10 cellular contexts compared by ENCODE assay signal in the genomic region with DNA sequence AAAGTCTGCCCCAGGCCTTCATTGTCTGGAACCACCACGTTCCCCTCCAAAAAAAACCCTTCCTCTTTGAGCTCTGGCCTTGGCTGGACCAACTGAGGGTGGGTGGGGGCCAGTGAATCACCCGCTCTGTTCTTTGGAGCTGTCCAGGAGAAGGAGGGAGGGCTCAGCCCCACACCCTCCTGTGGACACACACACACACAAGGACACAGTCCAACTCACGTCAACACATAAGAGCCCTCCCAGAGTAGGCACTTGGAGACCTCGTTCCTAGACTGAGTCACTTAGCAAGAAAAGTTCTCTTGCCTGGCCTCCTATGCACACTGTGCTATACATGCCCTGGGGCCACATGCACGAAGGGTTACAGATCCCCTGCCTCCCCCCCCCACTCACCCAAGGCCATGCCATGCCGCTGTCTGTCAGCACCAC. TPM values are rescaled to one million over a fixed set of nuclear protein-coding genes. Genes with fewer than 3 reads are reported as not detected.
DNase-seq lines count a peak whose midpoint lies in the region; ATAC-seq and TF ChIP-seq lines count a peak whose summit lies in the region.
"Had no signal": no experiment of that assay in that cellular context is flagged by ENCODE, and none has a peak within 500 bp of the region (broad histone marks: within the 10 kb centered on the region; RNA-seq: fewer than 3 reads in every experiment).

No MANE protein-coding gene starts in this region.

- peak overlapping the region in 3 of 4 donors; percentile 63 to 84 (median 83) for H3K27ac ChIP-seq in gastroesophageal sphincter
- peak overlapping the region; percentile 32 for H3K27ac ChIP-seq in psoas muscle

- peaks cover 0 to 41% (median 4%) of the 10 kb centered on the region in 3 donors for H3K4me1 ChIP-seq in gastroesophageal sphincter
- H3K4me1 ChIP-seq in psoas muscle, result peaks cover 31% of the 10 kb centered on the region

- intact Hi-C loops in psoas muscle (cut with DNase I), result no loop called here

- peaks cover 5% of the 10 kb centered on the region for H3K4me1 Mint-ChIP-seq in activated T-helper 17 cell treated with anti-CD3 and anti-CD28 coated beads, Interleukin-2, amount 50 U/mL, for 72 hours

- H3K4me3 Mint-ChIP-seq in activated T-helper 17 cell treated with anti-CD3 and anti-CD28 coated beads, Interleukin-2, amount 50 U/mL, for 72 hours, result no peak overlapping the region

- CTCF ChIA-PET in GM10248 (lab: Yijun Ruan, JAX), result interaction anchor here (2.1 kb wide), 1 partner anchor 10 kb away, joined by 5 read pairs; no protein-coding TSS in a partner anchor

- peaks cover 21% of the 10 kb centered on the region for H3K27me3 ChIP-seq in gastroesophageal sphincter
- no peaks in the 10 kb centered on the region for H3K27me3 ChIP-seq in psoas muscle (ENCODE audit: insufficient read depth in 3 of 3, low read length in 2 of 3)

- H3K36me3 ChIP-seq in gastroesophageal sphincter, result no peaks in the 10 kb centered on the region
- H3K36me3 ChIP-seq in psoas muscle (ENCODE audit: insufficient read depth in 1 of 2, low read depth in 1 of 2), result no peaks in the 10 kb centered on the region

- TF ChIP-seq CTCF in AG10803 (conservative IDR thresholded peaks at IDR 0.05; ENCODE audit: low read length), result no peak
- TF ChIP-seq CTCF in gastroesophageal sphincter (IDR thresholded peaks at IDR 0.05), result no peak
- TF ChIP-seq CTCF in psoas muscle (IDR thresholded peaks at IDR 0.05), result no peak
- TF ChIP-seq CTCF in GM10248 (IDR thresholded peaks at IDR 0.05; ENCODE audit: control extremely low read depth, extremely low read depth, low read depth, missing control alignments), result no peak

- peaks cover 16% of the 10 kb centered on the region for H3K27me3 Mint-ChIP-seq in activated T-helper 17 cell treated with anti-CD3 and anti-CD28 coated beads, Interleukin-2, amount 50 U/mL, for 72 hours

- H3K36me3 Mint-ChIP-seq in activated T-helper 17 cell treated with anti-CD3 and anti-CD28 coated beads, Interleukin-2, amount 50 U/mL, for 72 hours (ENCODE audit: low read depth), result no peaks in the 10 kb centered on the region

- H3K9me3 Mint-ChIP-seq in activated T-helper 17 cell treated with anti-CD3 and anti-CD28 coated beads, Interleukin-2, amount 50 U/mL, for 72 hours, result no peaks in the 10 kb centered on the region

- no peak for TF ChIP-seq EP300 in gastroesophageal sphincter (IDR thresholded peaks at IDR 0.05)

- WGBS in gastroesophageal sphincter (ENCODE audit: low coverage in 1 of 2), 2 donors, result 49 to 100% methylated on average over 2 to 3 of the region's 6 CpGs
- WGBS in psoas muscle, 3 donors, result 33 to 79% (median 37%) methylated on average over 6 of the region's 6 CpGs

- POLR2A ChIA-PET in GM10248 (lab: Yijun Ruan, JAX), result no interaction called here

- no peak overlapping the region for H3K27ac Mint-ChIP-seq in activated T-helper 17 cell treated with anti-CD3 and anti-CD28 coated beads, Interleukin-2, amount 50 U/mL, for 72 hours

- no peak for TF ChIP-seq POLR2A in gastroesophageal sphincter (IDR thresholded peaks at IDR 0.05)

- ATAC-seq in activated T-helper 17 cell treated with anti-CD3 and anti-CD28 coated beads, Interleukin-2, amount 50 U/mL, for 72 hours (replicated peaks), result peak; percentile 25
- ATAC-seq in gastroesophageal sphincter, result peak; percentile 87
- ATAC-seq in psoas muscle, result peak; percentile 74 to 89 (median 86)
- ATAC-seq in HG02798 (IDR thresholded peaks at IDR 0.05; ENCODE audit: poor library complexity, unreplicated experiment), result no peak
- ATAC-seq in HG02759 (IDR thresholded peaks at IDR 0.05; ENCODE audit: unreplicated experiment), result no peak

- H3K4me3 ChIP-seq in AG10803 (ENCODE audit: low read length) (peak overlapping the region; percentile 9; the same call in 1 of the 2 replicates), gastroesophageal sphincter (no peak overlapping the region), psoas muscle (no peak overlapping the region)

- H3K9me3 ChIP-seq in gastroesophageal sphincter (no peaks in the 10 kb centered on the region), psoas muscle (no peaks in the 10 kb centered on the region)

- DNase-seq in AG10803 (ENCODE audit: low read depth) (peak; percentile 96), psoas muscle (peak; percentile 86 to 93), COLO829 (ENCODE audit: low spot score) (no peak), GM10248 (ENCODE audit: extremely low spot score) (no peak)
- DNase-seq: NCI-H1105 treated with DMSO at 0.1 percent for 48 hours; stimulated activated CD4-positive, alpha-beta T cell treated with anti-CD3 and anti-CD28 coated beads, Interleukin-1b, Interleukin-23, amount 100 ng/mL, for 48 hours had no signal

RNA-seq across cellular contexts. Expression of a gene that starts 1.2 kb away (rescaled TPM):
- 10 to 100 TPM in 1 of 2 donors, 1 to 10 TPM in 1; 4.4 to 44.9 TPM for total RNA-seq in activated T-helper 17 cell treated with anti-CD3 and anti-CD28 coated beads, Interleukin-2, amount 50 U/mL, for 72 hours
- 1,000 to 10,000 TPM in 3 of 4 donors, 100 to 1,000 TPM in 1; 825 to 2,193 (median 1,462) TPM for total RNA-seq in gastroesophageal sphincter
- total RNA-seq in psoas muscle, result 100 to 1,000 TPM; 231 to 742 (median 415) TPM
- 100 to 1,000 TPM in 2 of 3 donors, 10 to 100 TPM in 1; 73.4 to 276 (median 155) TPM for polyA plus RNA-seq in psoas muscle

Comparison
In these comparisons a context has a peak if more than half of its experiments do, and no peak if none do; other contexts are left out.
1. DNase-seq: peak in AG10803 (single experiment) and psoas muscle (2 of 2); none in COLO829 (single experiment) and GM10248 (single experiment).
2. ATAC-seq: peak in activated T-helper 17 cell treated with anti-CD3 and anti-CD28 coated beads, Interleukin-2, amount 50 U/mL, for 72 hours (single experiment), gastroesophageal sphincter (single experiment) and psoas muscle (4 of 4); none in HG02798 (single experiment) and HG02759 (single experiment).
3. RNA of a gene that starts 1.2 kb away (total RNA-seq): 825 to 2,193 TPM in gastroesophageal sphincter and 231 to 742 TPM in psoas muscle; 4.4 to 44.9 TPM in activated T-helper 17 cell treated with anti-CD3 and anti-CD28 coated beads, Interleukin-2, amount 50 U/mL, for 72 hours; every median in the first group is over 4 times any median in the second.